14 cellular contexts compared by ENCODE assay signal in the genomic region with DNA sequence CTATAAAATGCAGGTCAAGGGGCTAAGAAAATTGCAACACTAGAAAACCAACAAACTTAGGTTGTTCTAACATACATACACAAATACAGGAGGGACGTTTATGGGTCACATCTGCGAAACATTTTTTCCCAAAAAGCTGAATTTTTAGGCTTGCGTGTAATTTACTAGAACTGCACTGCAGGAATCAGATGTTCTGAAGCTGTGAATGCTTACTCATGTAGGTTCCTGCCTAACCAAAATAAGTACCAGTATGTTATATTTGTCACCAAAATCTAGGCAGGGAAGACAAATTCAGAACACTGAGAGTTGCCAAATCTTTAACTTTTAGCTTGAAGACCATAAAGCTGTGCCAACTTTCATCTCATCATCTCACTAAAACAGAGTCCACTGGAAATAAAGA. TPM values are rescaled to one million over a fixed set of nuclear protein-coding genes. Genes with fewer than 3 reads are reported as not detected.
DNase-seq lines count a peak whose midpoint lies in the region; ATAC-seq and TF ChIP-seq lines count a peak whose summit lies in the region.
"Had no signal": no experiment of that assay in that cellular context is flagged by ENCODE, and none has a peak within 500 bp of the region (broad histone marks: within the 10 kb centered on the region; RNA-seq: fewer than 3 reads in every experiment).

No MANE protein-coding gene starts in this region.

- H3K9me3 ChIP-seq in SJCRH30 (replicated peaks) (no peaks in the 10 kb centered on the region), psoas muscle (no peaks in the 10 kb centered on the region)

- H3K4me1 ChIP-seq in SJCRH30, result peaks cover 13% of the 10 kb centered on the region
- H3K4me1 ChIP-seq in psoas muscle, result peaks cover 25% of the 10 kb centered on the region

- H3K4me3 ChIP-seq in AG10803 (ENCODE audit: low read length) (no peak overlapping the region), SJCRH30 (no peak overlapping the region), fibroblast of mammary gland (ENCODE audit: control insufficient read depth, low read depth, low read length) (no peak overlapping the region), psoas muscle (peak overlapping the region; percentile 1)
- H3K4me3 ChIP-seq: heart right ventricle had no signal

- H3K36me3 ChIP-seq in SJCRH30, result peaks cover 9% of the 10 kb centered on the region
- no peaks in the 10 kb centered on the region for H3K36me3 ChIP-seq in psoas muscle (ENCODE audit: insufficient read depth in 1 of 2, low read depth in 1 of 2)

- intact Hi-C loops in psoas muscle (cut with DNase I), result no loop called here

- peak overlapping the region; percentile 89; the same call in 1 of the 2 replicates for H3K27ac ChIP-seq in SJCRH30
- H3K27ac ChIP-seq in psoas muscle, result peak overlapping the region; percentile 98

- H3K27me3 ChIP-seq in SJCRH30 (no peaks in the 10 kb centered on the region), psoas muscle (ENCODE audit: insufficient read depth in 3 of 3, low read length in 2 of 3) (no peaks in the 10 kb centered on the region)
- H3K27me3 ChIP-seq: heart right ventricle had no signal

- TF ChIP-seq CTCF in AG10803 (conservative IDR thresholded peaks at IDR 0.05; ENCODE audit: low read length) (no peak), fibroblast of mammary gland (conservative IDR thresholded peaks at IDR 0.05; ENCODE audit: control insufficient read depth, insufficient read depth, low read depth, low read length) (no peak), psoas muscle (IDR thresholded peaks at IDR 0.05) (no peak)

- ATAC-seq in psoas muscle (no peak), HG03432 (IDR thresholded peaks at IDR 0.05; ENCODE audit: unreplicated experiment) (no peak)
- ATAC-seq: heart right ventricle had no signal

- WGBS in psoas muscle, 3 donors, result 50 to 72% (median 56%) methylated on average over 3 of the region's 3 CpGs

- DNase-seq in AG10803 (ENCODE audit: low read depth) (peak; percentile 61), SJCRH30 (no peak), fibroblast of mammary gland (ENCODE audit: low read depth) (peak; percentile 53), psoas muscle (no peak), RKO (ENCODE audit: low spot score) (no peak), GDM1 (lab: John Stamatoyannopoulos, UW) (no peak), D341Med (ENCODE audit: low spot score) (no peak)
- DNase-seq: activated CD4-positive, CD25-positive, alpha-beta regulatory T cell treated with anti-CD3 and anti-CD28 coated beads, Interleukin-2, amount 50 U/mL, for 72 hours; DMS53; effector memory CD4-positive, alpha-beta T cell; heart right ventricle; NCI-H2227 treated with DMSO at 0.1 percent for 48 hours; OCI-M1 had no signal

RNA-seq across cellular contexts. Expression of gene UBE2H, which starts 5.8 kb away (rescaled TPM):
- total RNA-seq in SJCRH30 (2014; rRNA removed; shearing (Covaris generic)), result 39.3 and 42.3 TPM in 2 replicates
- 100 to 1,000 TPM in 1 of 4 donors, 10 to 100 TPM in 3; 75.9 to 111 (median 77.4) TPM for total RNA-seq in psoas muscle
- 100 to 1,000 TPM in 1 of 3 donors, 10 to 100 TPM in 2; 17.3 to 115 (median 50.5) TPM for polyA plus RNA-seq in psoas muscle

Comparison
In these comparisons a context has a peak if more than half of its experiments do, and no peak if none do; other contexts are left out.
1. DNase-seq: peak in AG10803 (single experiment) and fibroblast of mammary gland (single experiment); none in SJCRH30 (0 of 2), psoas muscle (0 of 2), RKO (single experiment), GDM1 (single experiment) and D341Med (single experiment).